8 cellular contexts compared by ENCODE assay signal in genomic region chr13:79405831-79406596, GRCh38. TPM values are rescaled to one million over a fixed set of nuclear protein-coding genes. Genes with fewer than 3 reads are reported as not detected.
DNase-seq lines count a peak whose midpoint lies in the region; ATAC-seq and TF ChIP-seq lines count a peak whose summit lies in the region.

TSS of gene RBM26 (minus strand) at chr13:79406255. CDS start at chr13:79405774, 481 bp downstream.

- CTCF ChIA-PET in Calu3 (lab: Charles Lee) = no interaction called here

- peak; percentile 77 for ATAC-seq in GM21447 (IDR thresholded peaks at IDR 0.05; ENCODE audit: unreplicated experiment)

- DNase-seq in Calu3 (peak; percentile 77), epidermal melanocyte (ENCODE audit: insufficient read length, low spot score) (peak; percentile 89)
- DNase-seq in activated CD8-positive, alpha-beta memory T cell treated with anti-CD3 and anti-CD28 coated beads, Interleukin-2, amount 50 U/mL, for 48 hours = peak; percentile 96
- DNase-seq in stimulated activated CD8-positive, alpha-beta memory T cell treated with anti-CD3 and anti-CD28 coated beads, Interleukin-4, amount 100 ng/mL, for 1 hour (ENCODE audit: low read depth in 2 of 2, low spot score in 1 of 2) = peak; percentile 80 to 85

- peaks cover 77% of the 10 kb centered on the region for H3K79me2 ChIP-seq in OCI-LY3 (ENCODE audit: low read length)

- H4K20me1 ChIP-seq in OCI-LY3 (ENCODE audit: insufficient read depth, low read length) = peaks cover 38% of the 10 kb centered on the region

- H3K4me3 Mint-ChIP-seq in Calu3 (ENCODE audit: low read depth, unreplicated experiment) = no peak within 1 kb of the TSS

- no peaks in the 10 kb centered on the region for H3K27me3 ChIP-seq in HUES64 (ENCODE audit: insufficient read depth, low read length)
- H3K27me3 ChIP-seq in OCI-LY3 (ENCODE audit: low read depth, low read length) = no peaks in the 10 kb centered on the region
- no peaks in the 10 kb centered on the region for H3K27me3 ChIP-seq in mononuclear cell (ENCODE audit: insufficient read depth, low read length)

- no TSS peak for BruUV-seq in Calu3 (replicated peaks; lab: Mats Ljungman, UMichigan)

- peak within 1 kb of the TSS; percentile 48 for H2AFZ ChIP-seq in OCI-LY3 (ENCODE audit: low read depth, low read length)

- H3K27me3 Mint-ChIP-seq in Calu3 (ENCODE audit: unreplicated experiment) = no peaks in the 10 kb centered on the region

- peak within 1 kb of the TSS; percentile 97 for H3K27ac ChIP-seq in HUES64 (ENCODE audit: low read depth, low read length)
- peak within 1 kb of the TSS; percentile 86 for H3K27ac ChIP-seq in OCI-LY3 (ENCODE audit: low read length)

- under 1% methylated on average over 68 of the region's 72 CpGs for WGBS in HUES64

- H3K9ac ChIP-seq in HUES64 (ENCODE audit: low read depth, low read length) (peak within 1 kb of the TSS; percentile 92), OCI-LY3 (ENCODE audit: low read length) (peak within 1 kb of the TSS; percentile 91)

- H3K36me3 ChIP-seq in HUES64 (ENCODE audit: insufficient read depth, low read length) (peaks cover 8% of the 10 kb centered on the region; the same call in 1 of the 2 replicates), OCI-LY3 (replicated peaks; ENCODE audit: low read depth, low read length) (peaks cover 16% of the 10 kb centered on the region)

- intact Hi-C loops in Calu3 (cut with micrococcal nuclease; ENCODE audit: unreplicated experiment) = no loop called here

- peaks cover 8% of the 10 kb centered on the region for H3K36me3 Mint-ChIP-seq in Calu3 (ENCODE audit: insufficient read depth, unreplicated experiment)

- H3K27ac Mint-ChIP-seq in Calu3 (ENCODE audit: unreplicated experiment) = no peak within 1 kb of the TSS

- TF ChIP-seq CTCF in Calu3 (IDR thresholded peaks at IDR 0.05; ENCODE audit: unreplicated experiment) (no peak), OCI-LY3 (IDR thresholded peaks at IDR 0.05; ENCODE audit: low read depth, low read length) (no peak)

- H3K9me3 ChIP-seq in HUES64 (ENCODE audit: insufficient read depth, low read depth, low read length) (no peaks in the 10 kb centered on the region), OCI-LY3 (ENCODE audit: insufficient read depth, low read length) (no peaks in the 10 kb centered on the region), mononuclear cell (ENCODE audit: low read depth, low read length) (no peaks in the 10 kb centered on the region)

- peaks cover 23% of the 10 kb centered on the region for H3K4me1 Mint-ChIP-seq in Calu3 (ENCODE audit: low read depth, unreplicated experiment)

- peak within 1 kb of the TSS; percentile 90 for H3K4me3 ChIP-seq in HUES64 (ENCODE audit: low read length)
- peak within 1 kb of the TSS; percentile 77 for H3K4me3 ChIP-seq in OCI-LY3 (ENCODE audit: low read length)
- peak within 1 kb of the TSS; percentile 90 for H3K4me3 ChIP-seq in mononuclear cell (ENCODE audit: low read length)

- H3K4me2 ChIP-seq in OCI-LY3 (ENCODE audit: low read length) = peak within 1 kb of the TSS; percentile 85

- no peaks in the 10 kb centered on the region for H3K9me3 Mint-ChIP-seq in Calu3 (ENCODE audit: low read depth, unreplicated experiment)

- peaks cover 48% of the 10 kb centered on the region for H3K4me1 ChIP-seq in HUES64 (ENCODE audit: insufficient read depth, low read length)
- peaks cover 40% of the 10 kb centered on the region for H3K4me1 ChIP-seq in OCI-LY3 (ENCODE audit: low read length)
- H3K4me1 ChIP-seq in mononuclear cell (ENCODE audit: insufficient read depth, low read length) = peaks cover 39% of the 10 kb centered on the region

RNA-seq across cellular contexts. Expression of gene RBM26, which starts in this region (rescaled TPM):
- total RNA-seq in Calu3 (2022) (18.9 and 19.2 TPM in 2 replicates), mononuclear cell (92.8 TPM)
- 42.8 TPM for polyA plus RNA-seq in HUES64 (2013, experiment 1 of 2)
- polyA plus RNA-seq in HUES64 (2013, experiment 2 of 2) = 46.3 TPM

Comparison
In these comparisons a context has a peak if more than half of its experiments do, and no peak if none do; other contexts are left out.
1. Peak in every context shown above with its lines: DNase-seq, ATAC-seq, H3K4me3 ChIP-seq and H3K27ac ChIP-seq.